ENCODE assay signal across 1 cellular context in the genomic region with DNA sequence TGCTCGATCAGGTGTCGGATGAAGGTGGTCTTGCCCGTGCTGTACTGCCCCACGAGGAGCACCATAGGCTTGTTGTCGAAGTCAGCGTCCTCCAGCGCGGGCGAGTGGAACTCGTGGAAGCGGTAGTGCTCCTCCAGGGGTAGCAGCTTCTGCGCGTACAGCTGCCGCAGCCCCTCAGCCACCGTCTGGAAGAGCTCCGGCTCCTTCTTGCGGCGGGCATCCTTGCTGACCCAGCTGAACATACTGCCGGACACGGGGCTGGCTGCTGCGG.
TF ChIP-seq lines count a peak whose summit lies in the region.

No MANE protein-coding gene starts in this region.

TF ChIP-seq in HepG2, 621 proteins besides CTCF, POLR2A, EP300 and RAD21 (continued from another document):
- TF ChIP-seq, protein P1, sequence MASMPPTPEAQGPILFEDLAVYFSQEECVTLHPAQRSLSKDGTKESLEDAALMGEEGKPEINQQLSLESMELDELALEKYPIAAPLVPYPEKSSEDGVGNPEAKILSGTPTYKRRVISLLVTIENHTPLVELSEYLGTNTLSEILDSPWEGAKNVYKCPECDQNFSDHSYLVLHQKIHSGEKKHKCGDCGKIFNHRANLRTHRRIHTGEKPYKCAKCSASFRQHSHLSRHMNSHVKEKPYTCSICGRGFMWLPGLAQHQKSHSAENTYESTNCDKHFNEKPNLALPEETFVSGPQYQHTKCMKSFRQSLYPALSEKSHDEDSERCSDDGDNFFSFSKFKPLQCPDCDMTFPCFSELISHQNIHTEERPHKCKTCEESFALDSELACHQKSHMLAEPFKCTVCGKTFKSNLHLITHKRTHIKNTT (CRISPR knock-in tag; IDR thresholded peaks at IDR 0.05), result no peak
- TF ChIP-seq FOXM1 (CRISPR knock-in tag; IDR thresholded peaks at IDR 0.05), result no peak
- no peak for TF ChIP-seq ZFYVE20 (CRISPR knock-in tag; IDR thresholded peaks at IDR 0.05; ENCODE audit: borderline replicate concordance, low read depth)
- TF ChIP-seq, protein P2, sequence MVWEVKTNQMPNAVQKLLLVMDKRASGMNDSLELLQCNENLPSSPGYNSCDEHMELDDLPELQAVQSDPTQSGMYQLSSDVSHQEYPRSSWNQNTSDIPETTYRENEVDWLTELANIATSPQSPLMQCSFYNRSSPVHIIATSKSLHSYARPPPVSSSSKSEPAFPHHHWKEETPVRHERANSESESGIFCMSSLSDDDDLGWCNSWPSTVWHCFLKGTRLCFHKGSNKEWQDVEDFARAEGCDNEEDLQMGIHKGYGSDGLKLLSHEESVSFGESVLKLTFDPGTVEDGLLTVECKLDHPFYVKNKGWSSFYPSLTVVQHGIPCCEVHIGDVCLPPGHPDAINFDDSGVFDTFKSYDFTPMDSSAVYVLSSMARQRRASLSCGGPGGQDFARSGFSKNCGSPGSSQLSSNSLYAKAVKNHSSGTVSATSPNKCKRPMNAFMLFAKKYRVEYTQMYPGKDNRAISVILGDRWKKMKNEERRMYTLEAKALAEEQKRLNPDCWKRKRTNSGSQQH (CRISPR knock-in tag; IDR thresholded peaks at IDR 0.05; ENCODE audit: low read depth), result 0 out of 2 replicates have a peak, but pooled peaks have one; percentile 44
- no peak for TF ChIP-seq SOX5 (CRISPR knock-in tag; IDR thresholded peaks at IDR 0.05; ENCODE audit: borderline replicate concordance)
- TF ChIP-seq MTA1 (CRISPR knock-in tag; IDR thresholded peaks at IDR 0.05; ENCODE audit: borderline replicate concordance), result no peak; the same call in 1 of the 2 replicates
- TF ChIP-seq ZNF552 (CRISPR knock-in tag; IDR thresholded peaks at IDR 0.05; ENCODE audit: borderline replicate concordance), result no peak
- TF ChIP-seq ZNF225 (CRISPR knock-in tag; IDR thresholded peaks at IDR 0.05), result 0 out of 2 replicates have a peak, but pooled peaks have one; percentile 27
